In genomic region chr15:45180201-45180600, GRCh38 we compare ENCODE assay signal across 13 cellular contexts. TPM values are rescaled to one million over a fixed set of nuclear protein-coding genes. Genes with fewer than 3 reads are reported as not detected.
A peak's percentile ranks its signal among the peaks of the same experiment; 100 is the strongest.
DNase-seq lines count a peak whose midpoint lies in the region; ATAC-seq and TF ChIP-seq lines count a peak whose summit lies in the region.
"Had no signal": no experiment of that assay in that cellular context is flagged by ENCODE, and none has a peak within 500 bp of the region (broad histone marks: within the 10 kb centered on the region; RNA-seq: fewer than 3 reads in every experiment).

No MANE protein-coding gene starts in this region.

- no peaks in the 10 kb centered on the region for H3K9me3 ChIP-seq in CD8-positive, alpha-beta memory T cell (ENCODE audit: low read length)

- H3K4me1 Mint-ChIP-seq in CD8-positive, alpha-beta memory T cell = peaks cover 11 to 15% (median 14%) of the 10 kb centered on the region in 3 donors
- peaks cover 25 to 26% of the 10 kb centered on the region in 2 donors for H3K4me1 Mint-ChIP-seq in natural killer cell

- peak overlapping the region; percentile 17 to 96 (median 56) for H3K27ac Mint-ChIP-seq in CD8-positive, alpha-beta memory T cell
- H3K27ac Mint-ChIP-seq in natural killer cell = peak overlapping the region; percentile 52 to 66

- in situ Hi-C loops in KBM-7 (cut with MboI; ENCODE audit: low pct_unique_long_range_greater_than_20kb, low sequenced_read_pairs) = no loop called here

- no peaks in the 10 kb centered on the region for H3K9me3 Mint-ChIP-seq in CD8-positive, alpha-beta memory T cell
- no peaks in the 10 kb centered on the region for H3K9me3 Mint-ChIP-seq in natural killer cell

- no peak overlapping the region for H3K4me3 ChIP-seq in CD8-positive, alpha-beta memory T cell (ENCODE audit: low read length)
- H3K4me3 ChIP-seq: SK-N-MC had no signal

- intact Hi-C loops in natural killer cell (cut with micrococcal nuclease) = no loop called here

- peak in 1 of 5 donors; percentile 26 for DNase-seq in CD8-positive, alpha-beta memory T cell
- DNase-seq in KBM-7 (peak; percentile 47), natural killer cell (peak; percentile 54), NCI-H1694 (lab: John Stamatoyannopoulos, UW) (no peak), NCI-H2171 (lab: John Stamatoyannopoulos, UW) (no peak), cerebellar nuclear complex (lab: John Stamatoyannopoulos, UW) (no peak)
- DNase-seq in activated T-cell treated with anti-CD3 and anti-CD28 coated beads, Interleukin-2, amount 50 U/mL, for 48 hours = peak; percentile 47 to 58
- DNase-seq: C1 segment of cervical spinal cord; foreskin melanocyte; NCI-H1436; stimulated activated naive CD4-positive, alpha-beta T cell treated with Interleukin-2 at 50 U/mL for 16 hours had no signal

- POLR2A ChIA-PET in CD8-positive, alpha-beta memory T cell (lab: Charles Lee) = interaction anchor here (1.1 to 1.3 kb wide), 2 partner anchors 13 to 21 kb away, joined by 3 to 4 read pairs; no protein-coding TSS in a partner anchor

- no peaks in the 10 kb centered on the region for H3K27me3 Mint-ChIP-seq in CD8-positive, alpha-beta memory T cell
- peaks cover 6 to 10% of the 10 kb centered on the region in 2 donors for H3K27me3 Mint-ChIP-seq in natural killer cell (ENCODE audit: low read depth in 2 of 2)

- no peak for TF ChIP-seq CTCF in natural killer cell (IDR thresholded peaks at IDR 0.05)

- H3K36me3 Mint-ChIP-seq in CD8-positive, alpha-beta memory T cell = no peaks in the 10 kb centered on the region
- no peaks in the 10 kb centered on the region for H3K36me3 Mint-ChIP-seq in natural killer cell

- peak overlapping the region in 4 of 7 donors; percentile 15 to 65 (median 37) for H3K4me3 Mint-ChIP-seq in CD8-positive, alpha-beta memory T cell
- H3K4me3 Mint-ChIP-seq in natural killer cell = peak overlapping the region; percentile 75

- H3K36me3 ChIP-seq in CD8-positive, alpha-beta memory T cell (ENCODE audit: insufficient read depth, low read length) = no peaks in the 10 kb centered on the region

- no peak overlapping the region for H3K27ac ChIP-seq in CD8-positive, alpha-beta memory T cell (ENCODE audit: low read depth, low read length)
- H3K27ac ChIP-seq: SK-N-MC had no signal

- H3K4me1 ChIP-seq in CD8-positive, alpha-beta memory T cell (ENCODE audit: insufficient read depth, low read length) = peaks cover 7% of the 10 kb centered on the region

- ATAC-seq in natural killer cell (peak; percentile 69 to 95 (median 88)), HG03045 (IDR thresholded peaks at IDR 0.05; ENCODE audit: unreplicated experiment) (no peak)

- CTCF ChIA-PET in CD8-positive, alpha-beta memory T cell (lab: Charles Lee) = interaction anchor here (0.8 to 3.8 kb wide), 10 partner anchors 9 to 219 kb away, joined by 3 to 19 read pairs (median 6); no protein-coding TSS in a partner anchor

- no peaks in the 10 kb centered on the region for H3K27me3 ChIP-seq in CD8-positive, alpha-beta memory T cell (ENCODE audit: insufficient read depth, low read length, poor library complexity, severe bottlenecking)

RNA-seq across cellular contexts. Expression of gene SHF, which starts 7.6 kb away (rescaled TPM):
- 10 to 100 TPM; 25.4 to 29.5 TPM for total RNA-seq in CD8-positive, alpha-beta memory T cell
- 1.5 TPM for polyA plus RNA-seq in CD8-positive, alpha-beta memory T cell
- total RNA-seq in natural killer cell = 1 to 10 TPM in 2 of 3 donors, under 1 TPM in 1; 0.94 to 2.4 (median 1.7) TPM

RNA-seq across cellular contexts. Expression of gene DUOX1, which starts 50.4 kb away (rescaled TPM):
- total RNA-seq in CD8-positive, alpha-beta memory T cell = under 1 TPM in 1 of 2 experiments, not detected in 1; 0.11 TPM
- polyA plus RNA-seq in CD8-positive, alpha-beta memory T cell = 1.2 TPM
- under 1 TPM in 1 of 3 donors, not detected in 2; 0.20 TPM for total RNA-seq in natural killer cell

RNA-seq across cellular contexts. Expression of gene DUOXA1, which starts 50.5 kb away (rescaled TPM):
- under 1 TPM in 1 of 2 experiments, not detected in 1; 0.09 TPM for total RNA-seq in CD8-positive, alpha-beta memory T cell
- polyA plus RNA-seq in CD8-positive, alpha-beta memory T cell = 0.29 TPM
- under 1 TPM in 2 of 3 donors, not detected in 1; 0.39 to 0.40 TPM for total RNA-seq in natural killer cell

Comparison
In these comparisons a context has a peak if more than half of its experiments do, and no peak if none do; other contexts are left out.
1. DNase-seq: peak in KBM-7 (single experiment), activated T-cell treated with anti-CD3 and anti-CD28 coated beads, Interleukin-2, amount 50 U/mL, for 48 hours (2 of 2) and natural killer cell (single experiment); none in NCI-H1694 (single experiment), NCI-H2171 (single experiment) and cerebellar nuclear complex (0 of 2).
2. RNA of gene SHF, which starts 7.6 kb away (total RNA-seq): 25.4 to 29.5 TPM in CD8-positive, alpha-beta memory T cell; 0.94 to 2.4 TPM in natural killer cell; every median in the first group is over 4 times any median in the second.